10 cellular contexts compared by ENCODE assay signal in genomic region chr1:19437911-19438310, GRCh38. TPM values are rescaled to one million over a fixed set of nuclear protein-coding genes. Genes with fewer than 3 reads are reported as not detected.
A peak's percentile ranks its signal among the peaks of the same experiment; 100 is the strongest.
DNase-seq lines count a peak whose midpoint lies in the region; ATAC-seq and TF ChIP-seq lines count a peak whose summit lies in the region.
"Had no signal": no experiment of that assay in that cellular context is flagged by ENCODE, and none has a peak within 500 bp of the region (broad histone marks: within the 10 kb centered on the region; RNA-seq: fewer than 3 reads in every experiment).

No MANE protein-coding gene starts in this region.

- H3K9me3 ChIP-seq in lung (ENCODE audit: control insufficient read depth in 2 of 2, insufficient read depth in 1 of 2, low read length in 1 of 2), result no peaks in the 10 kb centered on the region
- no peaks in the 10 kb centered on the region for H3K9me3 ChIP-seq in stomach smooth muscle (ENCODE audit: control insufficient read depth in 2 of 2, low read length in 2 of 2)

- H3K27ac ChIP-seq in VCaP, result peak overlapping the region; percentile 62
- H3K27ac ChIP-seq in dorsolateral prefrontal cortex, result peak overlapping the region in 57 of 59 donors; percentile 21 to 90 (median 75)
- H3K27ac ChIP-seq in lung (ENCODE audit: low read depth in 1 of 2, low read length in 1 of 2), result peak overlapping the region; percentile 21 to 87
- H3K27ac ChIP-seq in stomach smooth muscle (ENCODE audit: low read length), result peak overlapping the region; percentile 90

- H3K9ac ChIP-seq in stomach smooth muscle (ENCODE audit: low read length in 2 of 2), result peak overlapping the region; percentile 49 to 66

- WGBS in lung, 2 donors, result 52 to 59% methylated on average over 17 of the region's 17 CpGs

- H3K36me3 ChIP-seq in lung (ENCODE audit: control insufficient read depth in 2 of 2, insufficient read depth in 2 of 2, low read length in 2 of 2) (peaks cover 0 to 4% of the 10 kb centered on the region in 2 donors), stomach smooth muscle (ENCODE audit: control insufficient read depth in 2 of 2, insufficient read depth in 2 of 2, low read length in 2 of 2) (no peaks in the 10 kb centered on the region)

- TF ChIP-seq CTCF in VCaP (conservative IDR thresholded peaks at IDR 0.05) (no peak), dorsolateral prefrontal cortex (IDR thresholded peaks at IDR 0.05 in 54 of 56, conservative IDR thresholded peaks at IDR 0.05 in 2 of 56; ENCODE audit: low read depth in 1 of 56, partially characterized antibody in 56 of 56) (no peak), lung (IDR thresholded peaks at IDR 0.05; ENCODE audit: control extremely low read depth, extremely low read depth) (no peak)

- intact Hi-C loops in dorsolateral prefrontal cortex (cut with DNase I), result loop anchor here in 1 of 2 donors (10.0 kb wide), 1 partner anchor 47 kb away; the partner anchor contains the start of gene CAPZB

- no peak for DNase-seq in dorsolateral prefrontal cortex
- no peak for DNase-seq in lung (ENCODE audit: low spot score)
- DNase-seq in NCI-H146 treated with DMSO at 0.1 percent for 48 hours (lab: John Stamatoyannopoulos, UW; ENCODE audit: unreplicated experiment), result no peak
- no peak for DNase-seq in NCI-H69 (lab: John Stamatoyannopoulos, UW)
- DNase-seq in NCI-H2227 (lab: John Stamatoyannopoulos, UW; ENCODE audit: unreplicated experiment), result no peak
- no peak for DNase-seq in NOMO-1 treated with dmso at 0.1 percent for 144 hours (lab: John Stamatoyannopoulos, UW; ENCODE audit: unreplicated experiment)
- DNase-seq: NCI-H748 treated with DMSO at 0.1 percent for 48 hours; stimulated activated CD4-positive, alpha-beta T cell treated with anti-CD3 and anti-CD28 coated beads, Interleukin-2, amount 100 ng/mL, for 48 hours had no signal

- H3K4me1 ChIP-seq in lung (ENCODE audit: control insufficient read depth in 2 of 2, insufficient read depth in 2 of 2, low read length in 2 of 2) (peaks cover 37 to 54% of the 10 kb centered on the region in 2 donors), stomach smooth muscle (ENCODE audit: control insufficient read depth, insufficient read depth, low read length) (peaks cover 95% of the 10 kb centered on the region)

- no peaks in the 10 kb centered on the region for H3K27me3 ChIP-seq in dorsolateral prefrontal cortex
- no peaks in the 10 kb centered on the region for H3K27me3 ChIP-seq in lung (ENCODE audit: control insufficient read depth, insufficient read depth)
- H3K27me3 ChIP-seq in stomach smooth muscle (ENCODE audit: control insufficient read depth in 1 of 2, insufficient read depth in 2 of 2, low read length in 2 of 2), result no peaks in the 10 kb centered on the region

- no peak overlapping the region for H3K4me3 ChIP-seq in dorsolateral prefrontal cortex
- H3K4me3 ChIP-seq in lung, result no peak overlapping the region
- peak overlapping the region in 1 of 2 donors; percentile 49 for H3K4me3 ChIP-seq in stomach smooth muscle (ENCODE audit: low read length in 2 of 2)

- ATAC-seq in lung (ENCODE audit: insufficient read depth, low FRiP score), result peak; percentile 35

RNA-seq across cellular contexts. Expression of gene CAPZB, which starts 47.4 kb away (rescaled TPM):
- 100 to 1,000 TPM; 118 to 250 (median 198) TPM for total RNA-seq in dorsolateral prefrontal cortex
- 100 to 1,000 TPM in 1 of 2 donors, 10 to 100 TPM in 1; 94.7 to 283 TPM for total RNA-seq in lung
- polyA plus RNA-seq in lung, result 100 to 1,000 TPM; 274 to 339 TPM
